ENCODE assay signal across 2 cellular contexts in the genomic region with DNA sequence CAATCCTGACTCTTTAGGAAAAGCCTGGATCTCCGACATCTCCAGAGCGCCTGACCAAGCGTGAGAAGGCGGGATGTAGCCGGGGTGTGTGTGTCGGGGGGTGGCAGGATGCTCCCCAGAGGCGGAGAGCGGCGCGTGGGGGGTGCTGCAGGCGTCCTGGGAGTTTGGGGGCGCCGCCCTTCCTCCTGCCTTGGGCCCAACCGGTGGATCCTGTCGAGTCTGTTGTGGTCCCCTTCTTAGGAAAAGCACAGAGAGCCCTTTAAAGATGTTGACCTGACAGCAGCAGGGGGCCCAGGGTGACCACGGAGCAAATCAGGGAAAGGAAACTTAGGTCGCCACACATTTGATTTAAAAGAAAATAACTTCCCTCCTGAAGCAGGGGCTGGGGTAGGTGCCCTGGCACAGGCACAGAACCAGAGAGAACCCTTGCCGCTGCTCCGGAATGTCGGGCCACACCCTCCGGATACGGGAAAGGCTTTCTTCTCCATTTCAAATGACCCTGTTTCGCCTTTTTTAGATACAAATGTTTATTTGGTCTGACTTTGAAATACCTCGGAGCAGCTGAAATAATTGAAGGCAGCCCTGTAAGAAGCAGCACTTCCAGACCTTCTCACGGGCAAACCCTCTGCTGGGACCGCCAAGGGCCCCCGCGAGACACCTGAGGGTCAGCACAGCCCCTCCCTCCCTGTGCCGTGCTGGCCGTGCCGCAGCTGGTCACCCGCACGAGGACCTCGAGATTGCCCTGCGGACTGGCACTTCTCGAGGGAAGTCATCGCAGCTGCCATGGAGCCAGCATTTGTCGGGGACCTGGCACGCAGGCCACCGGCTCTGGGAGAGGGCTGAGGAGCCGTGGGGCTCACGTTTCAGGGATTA.
TF ChIP-seq lines count a peak whose summit lies in the region.

No MANE protein-coding gene starts in this region.

TF ChIP-seq in HepG2, 621 proteins besides CTCF, POLR2A, EP300 and RAD21:
- TF ChIP-seq PPARG (CRISPR knock-in tag; conservative IDR thresholded peaks at IDR 0.05) (no peak), FOXC1 (CRISPR knock-in tag; IDR thresholded peaks at IDR 0.05; ENCODE audit: borderline replicate concordance) (no peak), SP140L (CRISPR knock-in tag; IDR thresholded peaks at IDR 0.05; ENCODE audit: borderline replicate concordance) (no peak), U2AF1 (optimal IDR thresholded peaks at IDR 0.05; ENCODE audit: low read depth, low read length) (no peak)
- TF ChIP-seq, protein P1, sequence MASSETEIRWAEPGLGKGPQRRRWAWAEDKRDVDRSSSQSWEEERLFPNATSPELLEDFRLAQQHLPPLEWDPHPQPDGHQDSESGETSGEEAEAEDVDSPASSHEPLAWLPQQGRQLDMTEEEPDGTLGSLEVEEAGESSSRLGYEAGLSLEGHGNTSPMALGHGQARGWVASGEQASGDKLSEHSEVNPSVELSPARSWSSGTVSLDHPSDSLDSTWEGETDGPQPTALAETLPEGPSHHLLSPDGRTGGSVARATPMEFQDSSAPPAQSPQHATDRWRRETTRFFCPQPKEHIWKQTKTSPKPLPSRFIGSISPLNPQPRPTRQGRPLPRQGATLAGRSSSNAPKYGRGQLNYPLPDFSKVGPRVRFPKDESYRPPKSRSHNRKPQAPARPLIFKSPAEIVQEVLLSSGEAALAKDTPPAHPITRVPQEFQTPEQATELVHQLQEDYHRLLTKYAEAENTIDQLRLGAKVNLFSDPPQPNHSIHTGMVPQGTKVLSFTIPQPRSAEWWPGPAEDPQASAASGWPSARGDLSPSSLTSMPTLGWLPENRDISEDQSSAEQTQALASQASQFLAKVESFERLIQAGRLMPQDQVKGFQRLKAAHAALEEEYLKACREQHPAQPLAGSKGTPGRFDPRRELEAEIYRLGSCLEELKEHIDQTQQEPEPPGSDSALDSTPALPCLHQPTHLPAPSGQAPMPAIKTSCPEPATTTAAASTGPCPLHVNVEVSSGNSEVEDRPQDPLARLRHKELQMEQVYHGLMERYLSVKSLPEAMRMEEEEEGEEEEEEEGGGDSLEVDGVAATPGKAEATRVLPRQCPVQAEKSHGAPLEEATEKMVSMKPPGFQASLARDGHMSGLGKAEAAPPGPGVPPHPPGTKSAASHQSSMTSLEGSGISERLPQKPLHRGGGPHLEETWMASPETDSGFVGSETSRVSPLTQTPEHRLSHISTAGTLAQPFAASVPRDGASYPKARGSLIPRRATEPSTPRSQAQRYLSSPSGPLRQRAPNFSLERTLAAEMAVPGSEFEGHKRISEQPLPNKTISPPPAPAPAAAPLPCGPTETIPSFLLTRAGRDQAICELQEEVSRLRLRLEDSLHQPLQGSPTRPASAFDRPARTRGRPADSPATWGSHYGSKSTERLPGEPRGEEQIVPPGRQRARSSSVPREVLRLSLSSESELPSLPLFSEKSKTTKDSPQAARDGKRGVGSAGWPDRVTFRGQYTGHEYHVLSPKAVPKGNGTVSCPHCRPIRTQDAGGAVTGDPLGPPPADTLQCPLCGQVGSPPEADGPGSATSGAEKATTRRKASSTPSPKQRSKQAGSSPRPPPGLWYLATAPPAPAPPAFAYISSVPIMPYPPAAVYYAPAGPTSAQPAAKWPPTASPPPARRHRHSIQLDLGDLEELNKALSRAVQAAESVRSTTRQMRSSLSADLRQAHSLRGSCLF (CRISPR knock-in tag; IDR thresholded peaks at IDR 0.05; ENCODE audit: borderline replicate concordance): no peak
- TF ChIP-seq, protein P2, sequence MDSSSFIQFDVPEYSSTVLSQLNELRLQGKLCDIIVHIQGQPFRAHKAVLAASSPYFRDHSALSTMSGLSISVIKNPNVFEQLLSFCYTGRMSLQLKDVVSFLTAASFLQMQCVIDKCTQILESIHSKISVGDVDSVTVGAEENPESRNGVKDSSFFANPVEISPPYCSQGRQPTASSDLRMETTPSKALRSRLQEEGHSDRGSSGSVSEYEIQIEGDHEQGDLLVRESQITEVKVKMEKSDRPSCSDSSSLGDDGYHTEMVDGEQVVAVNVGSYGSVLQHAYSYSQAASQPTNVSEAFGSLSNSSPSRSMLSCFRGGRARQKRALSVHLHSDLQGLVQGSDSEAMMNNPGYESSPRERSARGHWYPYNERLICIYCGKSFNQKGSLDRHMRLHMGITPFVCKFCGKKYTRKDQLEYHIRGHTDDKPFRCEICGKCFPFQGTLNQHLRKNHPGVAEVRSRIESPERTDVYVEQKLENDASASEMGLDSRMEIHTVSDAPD (CRISPR knock-in tag; IDR thresholded peaks at IDR 0.05): no peak

TF ChIP-seq in endothelial cell of umbilical vein, 7 proteins besides CTCF, POLR2A, EP300 and RAD21:
- peak; percentile 64 for TF ChIP-seq EZH2 (IDR thresholded peaks at IDR 0.05; ENCODE audit: borderline replicate concordance, low read depth, low read length, severe bottlenecking)
- TF ChIP-seq GATA2 (IDR thresholded peaks at IDR 0.05; ENCODE audit: insufficient read depth, insufficient read length, low read depth, low read length): no peak
